In genomic region chr1:1539310-1540014, GRCh38 we compare ENCODE assay signal across 7 cellular contexts.
DNase-seq lines count a peak whose midpoint lies in the region; ATAC-seq and TF ChIP-seq lines count a peak whose summit lies in the region.

No MANE protein-coding gene starts in this region.

- no peaks in the 10 kb centered on the region for H3K4me1 Mint-ChIP-seq in stimulated activated naive CD8-positive, alpha-beta T cell treated with anti-CD3 and anti-CD28 coated beads, Interleukin-15, amount 100 ng/mL, for 72 hours

- DNase-seq in HFF-Myc (ENCODE audit: extremely low read depth, low read depth) (no peak), astrocyte of the cerebellum (ENCODE audit: low read depth) (no peak), amniotic stem cell (lab: John Stamatoyannopoulos, UW) (no peak)
- DNase-seq in stimulated activated naive CD8-positive, alpha-beta T cell treated with anti-CD3 and anti-CD28 coated beads, Interleukin-15, amount 100 ng/mL, for 72 hours: no peak
- DNase-seq in activated effector memory CD4-positive, alpha-beta T cell treated with Interleukin-2 at 50 U/mL for 16 hours: no peak

- H3K4me3 Mint-ChIP-seq in stimulated activated naive CD8-positive, alpha-beta T cell treated with anti-CD3 and anti-CD28 coated beads, Interleukin-15, amount 100 ng/mL, for 72 hours: peak overlapping the region; percentile 54 to 79

- no peaks in the 10 kb centered on the region for H3K9me3 ChIP-seq in iPS-18c (ENCODE audit: control insufficient read depth, insufficient read depth, low read length)

- ATAC-seq in stimulated activated naive CD8-positive, alpha-beta T cell treated with anti-CD3 and anti-CD28 coated beads, Interleukin-15, amount 100 ng/mL, for 72 hours: peak; percentile 2
- ATAC-seq in HG02759 (IDR thresholded peaks at IDR 0.05; ENCODE audit: unreplicated experiment): no peak

- no peaks in the 10 kb centered on the region for H3K9me3 Mint-ChIP-seq in stimulated activated naive CD8-positive, alpha-beta T cell treated with anti-CD3 and anti-CD28 coated beads, Interleukin-15, amount 100 ng/mL, for 72 hours

- in situ Hi-C loops in astrocyte of the cerebellum (cut with HindIII; ENCODE audit: low sequenced_read_pairs): no loop called here

- H3K27me3 Mint-ChIP-seq in stimulated activated naive CD8-positive, alpha-beta T cell treated with anti-CD3 and anti-CD28 coated beads, Interleukin-15, amount 100 ng/mL, for 72 hours: no peaks in the 10 kb centered on the region

- H3K27ac Mint-ChIP-seq in stimulated activated naive CD8-positive, alpha-beta T cell treated with anti-CD3 and anti-CD28 coated beads, Interleukin-15, amount 100 ng/mL, for 72 hours: peak overlapping the region in 1 of 2 donors; percentile 74

- peak overlapping the region; percentile 55 for H3K4me3 ChIP-seq in HFF-Myc (replicated peaks; ENCODE audit: low read depth, low read length)
- H3K4me3 ChIP-seq in astrocyte of the cerebellum (ENCODE audit: low read depth, low read length): peak overlapping the region; percentile 55
- H3K4me3 ChIP-seq in iPS-18c (ENCODE audit: insufficient read depth, low read depth, low read length): peak overlapping the region; percentile 66

- no peak for TF ChIP-seq CTCF in HFF-Myc (IDR thresholded peaks at IDR 0.05; ENCODE audit: low read depth, low read length, missing control alignments)
- TF ChIP-seq CTCF in astrocyte of the cerebellum (IDR thresholded peaks at IDR 0.05; ENCODE audit: low read depth, low read length, missing control alignments): no peak
